In the genomic region with DNA sequence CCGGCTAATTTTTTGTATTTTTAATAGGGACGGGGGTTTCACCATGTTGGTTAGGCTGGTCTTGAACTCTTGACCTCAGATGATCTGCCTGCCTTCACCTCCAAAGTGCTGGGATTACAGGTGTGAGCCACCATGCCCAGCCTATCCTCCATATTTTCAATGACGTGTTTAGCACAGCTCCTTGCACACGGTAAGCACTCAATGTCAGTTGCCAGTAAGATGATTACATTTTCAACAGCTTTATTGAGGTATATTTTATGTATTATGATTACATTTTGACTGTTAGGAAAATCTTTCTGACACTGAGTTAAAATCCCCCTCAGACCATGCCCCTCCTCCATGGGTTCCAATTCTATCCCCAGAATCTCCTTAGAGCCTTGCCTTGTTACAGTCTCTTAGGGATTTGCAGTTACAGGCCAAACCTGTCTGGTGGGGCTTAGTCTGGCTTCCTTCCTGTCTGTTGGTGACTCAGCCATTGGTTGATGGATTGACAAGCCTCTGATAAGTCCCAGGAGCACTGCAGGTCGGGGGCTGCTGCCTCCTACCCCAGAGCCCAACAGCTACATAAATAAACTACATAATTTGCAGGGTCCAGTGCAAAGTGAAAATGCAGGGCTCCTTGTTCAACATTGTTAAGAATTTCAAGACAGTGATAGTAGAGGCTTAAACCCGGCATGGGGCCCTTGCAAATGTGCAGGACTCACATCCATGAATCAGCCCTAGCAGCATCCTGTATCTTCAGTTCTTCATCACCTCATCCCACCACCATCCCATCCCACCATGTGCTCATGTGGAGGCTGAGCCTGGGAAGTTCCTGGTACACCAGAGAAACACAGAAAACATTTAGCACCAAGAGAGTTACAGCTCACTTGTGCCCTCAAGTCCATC, we compare ENCODE assay signal across 12 cellular contexts. TPM values are rescaled to one million over a fixed set of nuclear protein-coding genes. Genes with fewer than 3 reads are reported as not detected.
DNase-seq lines count a peak whose midpoint lies in the region; ATAC-seq and TF ChIP-seq lines count a peak whose summit lies in the region.
"Had no signal": no experiment of that assay in that cellular context is flagged by ENCODE, and none has a peak within 500 bp of the region (broad histone marks: within the 10 kb centered on the region; RNA-seq: fewer than 3 reads in every experiment).

No MANE protein-coding gene starts in this region.

- peak; percentile 79 for ATAC-seq in activated CD8-positive, alpha-beta memory T cell treated with anti-CD3 and anti-CD28 coated beads, Interleukin-2, amount 10 ng/mL, durations not matched to agents 7 days and 5 days
- peak; percentile 62 for ATAC-seq in PC-3
- no peak for ATAC-seq in HG02885 (IDR thresholded peaks at IDR 0.05; ENCODE audit: poor library complexity, unreplicated experiment)
- ATAC-seq: body of pancreas had no signal

- no peaks in the 10 kb centered on the region for H3K9me3 Mint-ChIP-seq in activated CD8-positive, alpha-beta memory T cell treated with anti-CD3 and anti-CD28 coated beads, Interleukin-2, amount 10 ng/mL, durations not matched to agents 7 days and 5 days (ENCODE audit: low read depth)

- no peaks in the 10 kb centered on the region for H3K9me2 ChIP-seq in PC-3 (replicated peaks; ENCODE audit: low read length)

- POLR2A ChIA-PET in PC-3 (lab: Charles Lee; ENCODE audit: unreplicated experiment): no interaction called here

- peak overlapping the region; percentile 45 for H3K4me2 ChIP-seq in PC-3 (ENCODE audit: low read length)

- intact Hi-C loops in PC-3 (cut with micrococcal nuclease): no loop called here

- peaks cover 13% of the 10 kb centered on the region for H3K4me1 Mint-ChIP-seq in activated CD8-positive, alpha-beta memory T cell treated with anti-CD3 and anti-CD28 coated beads, Interleukin-2, amount 10 ng/mL, durations not matched to agents 7 days and 5 days

- no peaks in the 10 kb centered on the region for H3K79me2 ChIP-seq in PC-3 (ENCODE audit: low read length)

- H4K20me1 ChIP-seq in PC-3 (ENCODE audit: low read length): no peaks in the 10 kb centered on the region

- no peaks in the 10 kb centered on the region for H3K27me3 ChIP-seq in PC-3 (ENCODE audit: low read length)
- H3K27me3 ChIP-seq: body of pancreas, neutrophil had no signal

- H3K4me3 ChIP-seq in PC-3 (ENCODE audit: low read length): no peak overlapping the region
- H3K4me3 ChIP-seq: body of pancreas had no signal

- H3K9ac ChIP-seq in PC-3 (ENCODE audit: low read length): no peak overlapping the region

- no peaks in the 10 kb centered on the region for H3K9me3 ChIP-seq in PC-3 (ENCODE audit: low read length)
- H3K9me3 ChIP-seq: body of pancreas, neutrophil had no signal

- H3K27ac ChIP-seq in PC-3 (ENCODE audit: low read length): no peak overlapping the region
- H3K27ac ChIP-seq: body of pancreas, neutrophil had no signal

- peaks cover 13% of the 10 kb centered on the region for H3K4me1 ChIP-seq in PC-3 (ENCODE audit: insufficient read depth, low read length)

- no peaks in the 10 kb centered on the region for H3K36me3 ChIP-seq in PC-3 (ENCODE audit: low read depth, low read length)
- H3K36me3 ChIP-seq: neutrophil had no signal

- peak; percentile 49 for DNase-seq in activated CD8-positive, alpha-beta memory T cell treated with anti-CD3 and anti-CD28 coated beads, Interleukin-2, amount 10 ng/mL, durations not matched to agents 7 days and 5 days
- DNase-seq in activated CD8-positive, alpha-beta memory T cell treated with anti-CD3 and anti-CD28 coated beads for 24 hours: no peak
- DNase-seq in PC-3 (peak; percentile 79), dermis microvascular lymphatic vessel endothelial cell (ENCODE audit: low read depth in 2 of 2) (peak; percentile 7 to 69), renal cortical epithelial cell (ENCODE audit: low read depth) (peak; percentile 50), HuH-7.5 (ENCODE audit: low spot score) (no peak), NCI-H2081 (lab: John Stamatoyannopoulos, UW) (no peak)
- DNase-seq: activated CD4-positive, CD25-positive, alpha-beta regulatory T cell; body of pancreas had no signal

- H3K36me3 Mint-ChIP-seq in activated CD8-positive, alpha-beta memory T cell treated with anti-CD3 and anti-CD28 coated beads, Interleukin-2, amount 10 ng/mL, durations not matched to agents 7 days and 5 days: peaks cover 2% of the 10 kb centered on the region

- no peaks in the 10 kb centered on the region for H3K27me3 Mint-ChIP-seq in activated CD8-positive, alpha-beta memory T cell treated with anti-CD3 and anti-CD28 coated beads, Interleukin-2, amount 10 ng/mL, durations not matched to agents 7 days and 5 days

- BruUV-seq in PC-3 (replicated peaks; lab: Mats Ljungman, UMichigan): no TSS peak

- H2AFZ ChIP-seq in PC-3 (ENCODE audit: low read length): no peak overlapping the region

- no peak for TF ChIP-seq CTCF in PC-3 (conservative IDR thresholded peaks at IDR 0.05; ENCODE audit: low read depth, low read length)

- CTCF ChIA-PET in activated CD8-positive, alpha-beta memory T cell treated with anti-CD3 and anti-CD28 coated beads, Interleukin-2, amount 10 ng/mL, durations not matched to agents 7 days and 5 days (lab: Charles Lee): interaction anchor here (3.1 kb wide), 1 partner anchor 12 kb away, joined by 18 read pairs; no protein-coding TSS in a partner anchor
- CTCF ChIA-PET in PC-3 (lab: Charles Lee): no interaction called here

- no peak overlapping the region for H3K4me3 Mint-ChIP-seq in activated CD8-positive, alpha-beta memory T cell treated with anti-CD3 and anti-CD28 coated beads, Interleukin-2, amount 10 ng/mL, durations not matched to agents 7 days and 5 days

- H3K27ac Mint-ChIP-seq in activated CD8-positive, alpha-beta memory T cell treated with anti-CD3 and anti-CD28 coated beads, Interleukin-2, amount 10 ng/mL, durations not matched to agents 7 days and 5 days: peak overlapping the region; percentile 59

- H3F3A ChIP-seq in PC-3 (ENCODE audit: low read length, unreplicated experiment): no peaks in the 10 kb centered on the region

RNA-seq across cellular contexts. Expression of a gene that starts 23.4 kb away (rescaled TPM):
- 10 to 100 TPM; 16.1 to 26.3 TPM for total RNA-seq in activated CD8-positive, alpha-beta memory T cell treated with anti-CD3 and anti-CD28 coated beads, Interleukin-2, amount 10 ng/mL, durations not matched to agents 7 days and 5 days
- total RNA-seq in PC-3 (2014; rRNA removed) (13.0 and 17.6 TPM in 2 replicates), dermis microvascular lymphatic vessel endothelial cell (8.3 and 10.4 TPM in 2 replicates), renal cortical epithelial cell (20.5 and 20.9 TPM in 2 replicates)

RNA-seq across cellular contexts. Expression of a gene that starts 41.8 kb away (rescaled TPM):
- total RNA-seq in activated CD8-positive, alpha-beta memory T cell treated with anti-CD3 and anti-CD28 coated beads, Interleukin-2, amount 10 ng/mL, durations not matched to agents 7 days and 5 days: 10 to 100 TPM in 1 of 2 experiments, 1 to 10 TPM in 1; 5.7 to 11.0 TPM
- total RNA-seq in PC-3 (2014; rRNA removed): not detected in 2 replicates
- total RNA-seq in dermis microvascular lymphatic vessel endothelial cell: not detected in 2 replicates
- not detected in 2 replicates for total RNA-seq in renal cortical epithelial cell
- total RNA-seq: body of pancreas, NCI-H460 had no signal

RNA-seq across cellular contexts. Expression of a gene that starts 51.5 kb away (rescaled TPM):
- total RNA-seq in activated CD8-positive, alpha-beta memory T cell treated with anti-CD3 and anti-CD28 coated beads, Interleukin-2, amount 10 ng/mL, durations not matched to agents 7 days and 5 days: 1 to 10 TPM; 7.5 to 9.8 TPM
- total RNA-seq in PC-3 (2014; rRNA removed): 19.8 and 23.4 TPM in 2 replicates
- 29.5 and 30.8 TPM in 2 replicates for total RNA-seq in dermis microvascular lymphatic vessel endothelial cell
- 26.4 and 43.8 TPM in 2 replicates for total RNA-seq in renal cortical epithelial cell

Comparison
In these comparisons a context has a peak if more than half of its experiments do, and no peak if none do; other contexts are left out.
1. DNase-seq: peak in activated CD8-positive, alpha-beta memory T cell treated with anti-CD3 and anti-CD28 coated beads, Interleukin-2, amount 10 ng/mL, durations not matched to agents 7 days and 5 days (single experiment), PC-3 (single experiment), dermis microvascular lymphatic vessel endothelial cell (2 of 2) and renal cortical epithelial cell (single experiment); none in activated CD8-positive, alpha-beta memory T cell treated with anti-CD3 and anti-CD28 coated beads for 24 hours (single experiment), HuH-7.5 (single experiment) and NCI-H2081 (0 of 2).